1 cellular context compared by ENCODE assay signal in the genomic region with DNA sequence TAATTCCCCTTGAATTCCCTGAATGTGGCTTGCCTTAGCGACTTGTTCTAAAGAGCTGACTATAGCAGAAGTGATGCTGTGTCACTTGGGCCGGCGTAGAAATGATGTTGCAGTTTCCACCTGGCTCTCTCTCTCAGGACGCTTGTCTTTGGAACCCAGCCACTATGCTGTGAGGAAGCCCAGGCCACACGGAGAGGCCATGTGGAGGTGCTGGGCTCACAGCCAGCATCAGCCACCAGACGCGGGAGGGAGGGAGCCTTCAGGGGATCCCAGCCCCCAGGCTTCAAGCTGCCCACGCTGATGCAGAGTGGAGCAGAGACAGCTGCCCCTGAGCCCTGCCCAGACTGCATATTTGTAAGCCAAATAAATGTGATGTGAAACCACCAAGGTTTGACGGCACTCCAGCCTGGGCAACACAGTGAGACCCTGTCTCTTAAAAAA.
TF ChIP-seq lines count a peak whose summit lies in the region.

No MANE protein-coding gene starts in this region.

TF ChIP-seq in IMR-90, 13 proteins besides CTCF, POLR2A, EP300 and RAD21:
- TF ChIP-seq, protein P1, sequence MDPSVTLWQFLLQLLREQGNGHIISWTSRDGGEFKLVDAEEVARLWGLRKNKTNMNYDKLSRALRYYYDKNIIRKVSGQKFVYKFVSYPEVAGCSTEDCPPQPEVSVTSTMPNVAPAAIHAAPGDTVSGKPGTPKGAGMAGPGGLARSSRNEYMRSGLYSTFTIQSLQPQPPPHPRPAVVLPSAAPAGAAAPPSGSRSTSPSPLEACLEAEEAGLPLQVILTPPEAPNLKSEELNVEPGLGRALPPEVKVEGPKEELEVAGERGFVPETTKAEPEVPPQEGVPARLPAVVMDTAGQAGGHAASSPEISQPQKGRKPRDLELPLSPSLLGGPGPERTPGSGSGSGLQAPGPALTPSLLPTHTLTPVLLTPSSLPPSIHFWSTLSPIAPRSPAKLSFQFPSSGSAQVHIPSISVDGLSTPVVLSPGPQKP (IDR thresholded peaks at IDR 0.05; ENCODE audit: borderline replicate concordance, low read depth, low read length) = no peak
- 0 out of 2 replicates have a peak, but pooled peaks have one; percentile 18 for TF ChIP-seq MAFK (IDR thresholded peaks at IDR 0.05; ENCODE audit: low read depth, low read length)
TF ChIP-seq in IMR-90: peak in this region for 1.
